10 cellular contexts compared by ENCODE assay signal in genomic region chr2:191927319-191927867, GRCh38.
DNase-seq lines count a peak whose midpoint lies in the region; ATAC-seq and TF ChIP-seq lines count a peak whose summit lies in the region.
"Had no signal": no experiment of that assay in that cellular context is flagged by ENCODE, and none has a peak within 500 bp of the region (broad histone marks: within the 10 kb centered on the region; RNA-seq: fewer than 3 reads in every experiment).

No MANE protein-coding gene starts in this region.

- no peaks in the 10 kb centered on the region for H3K27me3 Mint-ChIP-seq in CD14-positive monocyte (ENCODE audit: low read depth in 3 of 3)

- intact Hi-C loops in CD14-positive monocyte (cut with micrococcal nuclease): no loop called here

- H3K36me3 Mint-ChIP-seq in CD14-positive monocyte: no peaks in the 10 kb centered on the region
- H3K36me3 Mint-ChIP-seq: naive thymus-derived CD8-positive, alpha-beta T cell had no signal

- TF ChIP-seq CTCF in AG09319 (IDR thresholded peaks at IDR 0.05; ENCODE audit: low read depth, low read length): no peak
- no peak for TF ChIP-seq CTCF in kidney epithelial cell (IDR thresholded peaks at IDR 0.05; ENCODE audit: insufficient read depth, low read length, poor library complexity, severe bottlenecking)
- TF ChIP-seq CTCF in CD14-positive monocyte (IDR thresholded peaks at IDR 0.05): no peak

- H3K9me3 Mint-ChIP-seq in CD14-positive monocyte: peaks cover 0 to 6% (median 4%) of the 10 kb centered on the region in 7 donors

- peaks cover 1% of the 10 kb centered on the region for H3K4me1 Mint-ChIP-seq in CD14-positive monocyte
- H3K4me1 Mint-ChIP-seq: naive thymus-derived CD8-positive, alpha-beta T cell had no signal

- DNase-seq in AG09319 (ENCODE audit: extremely low read depth, low read depth) (peak; percentile 51), HT1080 (ENCODE audit: low read depth) (peak; percentile 80), amniotic epithelial cell (ENCODE audit: low read depth) (peak; percentile 68), kidney epithelial cell (ENCODE audit: low read depth) (peak; percentile 87), CD14-positive monocyte (ENCODE audit: low spot score) (no peak), cerebellar nuclear complex (lab: John Stamatoyannopoulos, UW) (no peak)
- DNase-seq: activated T-cell treated with anti-CD3 and anti-CD28 coated beads for 4 hours; naive thymus-derived CD8-positive, alpha-beta T cell had no signal

- no peak overlapping the region for H3K4me3 Mint-ChIP-seq in CD14-positive monocyte
- H3K4me3 Mint-ChIP-seq: naive thymus-derived CD8-positive, alpha-beta T cell had no signal

- H3K4me3 ChIP-seq in kidney epithelial cell (ENCODE audit: low read depth, low read length): no peak overlapping the region

- H3K36me3 ChIP-seq in kidney epithelial cell (ENCODE audit: control insufficient read depth, insufficient read depth, low read length): no peaks in the 10 kb centered on the region

- H3K27ac Mint-ChIP-seq in CD14-positive monocyte: no peak overlapping the region
- H3K27ac Mint-ChIP-seq: naive thymus-derived CD8-positive, alpha-beta T cell had no signal

- no peak for ATAC-seq in HG03097 (IDR thresholded peaks at IDR 0.05; ENCODE audit: low FRiP score, unreplicated experiment)
- ATAC-seq in HG02642 (IDR thresholded peaks at IDR 0.05; ENCODE audit: poor library complexity, unreplicated experiment): no peak
- ATAC-seq: naive thymus-derived CD8-positive, alpha-beta T cell had no signal

- H3K27me3 ChIP-seq in kidney epithelial cell (ENCODE audit: control insufficient read depth, insufficient read depth, low read length): no peaks in the 10 kb centered on the region

Comparison
In these comparisons a context has a peak if more than half of its experiments do, and no peak if none do; other contexts are left out.
1. DNase-seq: peak in AG09319 (single experiment), HT1080 (single experiment), amniotic epithelial cell (single experiment) and kidney epithelial cell (single experiment); none in CD14-positive monocyte (single experiment) and cerebellar nuclear complex (0 of 2).